10 cellular contexts compared by ENCODE assay signal in genomic region chr1:169680377-169681019, GRCh38. TPM values are rescaled to one million over a fixed set of nuclear protein-coding genes. Genes with fewer than 3 reads are reported as not detected.
A peak's percentile ranks its signal among the peaks of the same experiment; 100 is the strongest.
DNase-seq lines count a peak whose midpoint lies in the region; ATAC-seq lines count a peak whose summit lies in the region.
"Had no signal": no experiment of that assay in that cellular context is flagged by ENCODE, and none has a peak within 500 bp of the region (broad histone marks: within the 10 kb centered on the region; RNA-seq: fewer than 3 reads in every experiment).

No MANE protein-coding gene starts in this region.

- in situ Hi-C loops in G401 (cut with HindIII; ENCODE audit: low sequenced_read_pairs) = no loop called here

- no peak for DNase-seq in activated CD4-positive, CD25-positive, alpha-beta regulatory T cell treated with anti-CD3 and anti-CD28 coated beads, Interleukin-2, amount 50 U/mL, for 72 hours
- DNase-seq in activated T-cell treated with anti-CD3 and anti-CD28 coated beads for 4 hours (peak; percentile 56), anterior cingulate cortex (lab: John Stamatoyannopoulos, UW) (no peak), G401 (ENCODE audit: low spot score) (no peak)
- peak; percentile 42 for DNase-seq in stimulated activated CD8-positive, alpha-beta memory T cell treated with anti-CD3 and anti-CD28 coated beads, Interleukin-4, amount 100 ng/mL, for 24 hours (ENCODE audit: low read depth)

- peak; percentile 85 to 88 for ATAC-seq in activated CD4-positive, CD25-positive, alpha-beta regulatory T cell treated with anti-CD3 and anti-CD28 coated beads, Interleukin-2, amount 50 U/mL, for 24 hours
- ATAC-seq in HG02884 (IDR thresholded peaks at IDR 0.05; ENCODE audit: unreplicated experiment) = peak; percentile 61
- no peak for ATAC-seq in GM18520 (IDR thresholded peaks at IDR 0.05; ENCODE audit: unreplicated experiment)
- ATAC-seq: Panc1 had no signal

RNA-seq across cellular contexts. Expression of gene SELL, which starts 30.9 kb away (rescaled TPM):
- 0.06 TPM in 1 of 2 replicates, not detected in the other for total RNA-seq in G401 (2014; rRNA removed; shearing (Covaris generic))
- total RNA-seq: cardiac muscle cell had no signal

RNA-seq across cellular contexts. Expression of gene SELP, which starts 50.6 kb away (rescaled TPM):
- total RNA-seq in G401 (2014; rRNA removed; shearing (Covaris generic)) = not detected in 2 replicates
- total RNA-seq: cardiac muscle cell had no signal

RNA-seq across cellular contexts. Expression of gene SELE, which starts 53.4 kb away (rescaled TPM):
- total RNA-seq in G401 (2014; rRNA removed; shearing (Covaris generic)) = not detected in 2 replicates
- total RNA-seq: cardiac muscle cell had no signal

Comparison
In these comparisons a context has a peak if more than half of its experiments do, and no peak if none do; other contexts are left out.
1. DNase-seq: peak in activated T-cell treated with anti-CD3 and anti-CD28 coated beads for 4 hours (single experiment) and stimulated activated CD8-positive, alpha-beta memory T cell treated with anti-CD3 and anti-CD28 coated beads, Interleukin-4, amount 100 ng/mL, for 24 hours (single experiment); none in activated CD4-positive, CD25-positive, alpha-beta regulatory T cell treated with anti-CD3 and anti-CD28 coated beads, Interleukin-2, amount 50 U/mL, for 72 hours (single experiment), anterior cingulate cortex (0 of 58) and G401 (single experiment).